ENCODE assay signal across 29 cellular contexts in genomic region chr3:126666002-126666401, GRCh38.
"Had no signal": no experiment of that assay in that cellular context is flagged by ENCODE, and none has a peak within 500 bp of the region (broad histone marks: within the 10 kb centered on the region; RNA-seq: fewer than 3 reads in every experiment).

No MANE protein-coding gene starts in this region.

- H3K27ac Mint-ChIP-seq: nephron; stimulated activated naive B cell treated with anti-CD40 and anti-IgM and Interleukin-4, amounts not matched to agents 10 μg/mL and 1 μg/mL and 100 μg/mL, for 72 hours had no signal

- H3K4me1 ChIP-seq: left lung, lower lobe of right lung, parathyroid adenoma, psoas muscle, right atrium auricular region, right lobe of liver, stomach, testis, thyroid gland, transverse colon, upper lobe of right lung had no signal

- H3K27ac ChIP-seq: left lung, lower lobe of right lung, neutrophil, parathyroid adenoma, psoas muscle, right atrium auricular region, right lobe of liver, stomach, testis, thyroid gland, transverse colon, upper lobe of right lung had no signal

- H3K4me1 Mint-ChIP-seq: naive thymus-derived CD8-positive, alpha-beta T cell; nephron; neural crest cell; stimulated activated naive B cell treated with anti-CD40 and anti-IgM and Interleukin-4, amounts not matched to agents 10 μg/mL and 1 μg/mL and 100 μg/mL, for 72 hours had no signal

- H3K36me3 Mint-ChIP-seq: stimulated activated naive B cell treated with anti-CD40 and anti-IgM and Interleukin-4, amounts not matched to agents 10 μg/mL and 1 μg/mL and 100 μg/mL, for 72 hours had no signal

- ATAC-seq: left colon; left lung; lower lobe of right lung; naive thymus-derived CD8-positive, alpha-beta T cell; psoas muscle; right lobe of liver; stimulated activated naive B cell treated with anti-CD40 and anti-IgM and Interleukin-4, amounts not matched to agents 10 μg/mL and 1 μg/mL and 100 μg/mL, for 72 hours; stimulated activated naive CD8-positive, alpha-beta T cell treated with anti-CD3 and anti-CD28 coated beads, Interleukin-15, Interleukin-2, amounts not matched to agents 100 U/mL and 50 U/mL, for 24 hours; upper lobe of right lung had no signal

- H3K27me3 ChIP-seq: right atrium auricular region, right lobe of liver, testis, thyroid gland had no signal

- H3K36me3 ChIP-seq: left lung, lower lobe of right lung, neutrophil, right atrium auricular region, right lobe of liver, stomach, thyroid gland, transverse colon, upper lobe of right lung had no signal

- H3K9ac ChIP-seq: parathyroid adenoma had no signal

- H3K4me2 ChIP-seq: smooth muscle cell had no signal

- H2AFZ ChIP-seq: parathyroid adenoma had no signal

- H3K4me3 ChIP-seq: left lung, lower lobe of right lung, psoas muscle, right atrium auricular region, right lobe of liver, smooth muscle cell, stomach, testis, thyroid gland, transverse colon, upper lobe of right lung had no signal

- H3K9me3 ChIP-seq: left lung, lower lobe of right lung, neutrophil, psoas muscle, right atrium auricular region, right lobe of liver, stomach, testis, thyroid gland, transverse colon, upper lobe of right lung had no signal

- H3K9me3 Mint-ChIP-seq: nephron had no signal

- H3K4me3 Mint-ChIP-seq: naive thymus-derived CD8-positive, alpha-beta T cell; nephron; neural crest cell; stimulated activated naive B cell treated with anti-CD40 and anti-IgM and Interleukin-4, amounts not matched to agents 10 μg/mL and 1 μg/mL and 100 μg/mL, for 72 hours had no signal

- DNase-seq: hypothalamus; immature natural killer cell; kidney; left colon; left lung; lower lobe of right lung; mammary epithelial cell; mesenchymal stem cell; naive thymus-derived CD8-positive, alpha-beta T cell; occipital lobe; psoas muscle; right lobe of liver; stimulated activated CD4-positive, alpha-beta T cell treated with anti-CD3 and anti-CD28 coated beads, Interleukin-12 subunit alpha, Interleukin-12 subunit beta, amount 100 ng/mL, for 4 hours; stimulated activated CD4-positive, alpha-beta T cell treated with anti-CD3 and anti-CD28 coated beads, Interleukin-15, amount 100 ng/mL, for 24 hours; stimulated activated CD4-positive, alpha-beta T cell treated with anti-CD3 and anti-CD28 coated beads, Interleukin-2, amount 100 ng/mL, for 24 hours; stimulated activated CD4-positive, alpha-beta T cell treated with anti-CD3 and anti-CD28 coated beads, Interleukin-4, amount 100 ng/mL, for 1 hour; stimulated activated naive B cell treated with anti-CD40 and anti-IgM and Interleukin-4, amounts not matched to agents 10 μg/mL and 1 μg/mL and 100 μg/mL, for 72 hours; stimulated activated naive CD8-positive, alpha-beta T cell treated with anti-CD3 and anti-CD28 coated beads, Interleukin-15, Interleukin-2, amounts not matched to agents 100 U/mL and 50 U/mL, for 24 hours; stomach; testis; thyroid gland; transverse colon; upper lobe of right lung had no signal
